Comparison of ENCODE assay signal across 1 cellular context in genomic region chr2:174039551-174040416, GRCh38.
TF ChIP-seq lines count a peak whose summit lies in the region.

No MANE protein-coding gene starts in this region.

TF ChIP-seq in HepG2, 621 proteins besides CTCF, POLR2A, EP300 and RAD21 (continued from another document and continues in another):
- TF ChIP-seq THAP8 (CRISPR knock-in tag; IDR thresholded peaks at IDR 0.05; ENCODE audit: borderline replicate concordance) (no peak), ELF4 (CRISPR knock-in tag; IDR thresholded peaks at IDR 0.05; ENCODE audit: borderline replicate concordance) (no peak), XBP1 (CRISPR knock-in tag; IDR thresholded peaks at IDR 0.05) (no peak), DDIT3 (CRISPR knock-in tag; IDR thresholded peaks at IDR 0.05) (no peak), ZNF512B (CRISPR knock-in tag; IDR thresholded peaks at IDR 0.05; ENCODE audit: borderline replicate concordance) (peak; percentile 87; the same call in 1 of the 2 replicates), ZFP90 (CRISPR knock-in tag; IDR thresholded peaks at IDR 0.05; ENCODE audit: borderline replicate concordance) (no peak), ZNF773 (CRISPR knock-in tag; IDR thresholded peaks at IDR 0.05; ENCODE audit: borderline replicate concordance) (no peak), PCBP1 (IDR thresholded peaks at IDR 0.05; ENCODE audit: borderline replicate concordance, low read depth, low read length) (no peak), ZNF788 (CRISPR knock-in tag; IDR thresholded peaks at IDR 0.05; ENCODE audit: borderline replicate concordance) (peak; percentile 43; the same call in 1 of the 2 replicates), SMYD3 (CRISPR knock-in tag; IDR thresholded peaks at IDR 0.05) (no peak), GATA4 (IDR thresholded peaks at IDR 0.05; ENCODE audit: borderline replicate concordance, low read depth) (no peak), GABPA (IDR thresholded peaks at IDR 0.05; ENCODE audit: low read depth, low read length) (peak; percentile 19; the same call in 1 of the 2 replicates), GABPA (CRISPR knock-in tag; IDR thresholded peaks at IDR 0.05; ENCODE audit: low read depth) (peak; percentile 83), BRF2 (CRISPR knock-in tag; IDR thresholded peaks at IDR 0.05) (0 out of 2 replicates have a peak, but pooled peaks have one; percentile 52), ZNF775 (CRISPR knock-in tag; IDR thresholded peaks at IDR 0.05; ENCODE audit: borderline replicate concordance) (no peak), SMAD9 (CRISPR knock-in tag; IDR thresholded peaks at IDR 0.05) (no peak), ZBTB33 (CRISPR knock-in tag; IDR thresholded peaks at IDR 0.05) (0 out of 2 replicates have a peak, but pooled peaks have one; percentile 7), ZNF83 (CRISPR knock-in tag; IDR thresholded peaks at IDR 0.05; ENCODE audit: borderline replicate concordance) (no peak), YEATS4 (CRISPR knock-in tag; IDR thresholded peaks at IDR 0.05; ENCODE audit: borderline replicate concordance) (no peak), ELF3 (CRISPR knock-in tag; IDR thresholded peaks at IDR 0.05) (peak; percentile 85), ZNF350 (CRISPR knock-in tag; IDR thresholded peaks at IDR 0.05; ENCODE audit: borderline replicate concordance, low read depth) (peak; percentile 47; the same call in 1 of the 2 replicates), ZNF451 (CRISPR knock-in tag; IDR thresholded peaks at IDR 0.05) (no peak), ZNF768 (CRISPR knock-in tag; IDR thresholded peaks at IDR 0.05) (peak; percentile 95), BCL3 (CRISPR knock-in tag; IDR thresholded peaks at IDR 0.05) (peak; percentile 76; the same call in 1 of the 2 replicates), ZBTB21 (CRISPR knock-in tag; IDR thresholded peaks at IDR 0.05) (peak; percentile 61; the same call in 1 of the 2 replicates), ZNF547 (CRISPR knock-in tag; IDR thresholded peaks at IDR 0.05) (peak; percentile 36; the same call in 1 of the 2 replicates), ZUFSP (CRISPR knock-in tag; IDR thresholded peaks at IDR 0.05; ENCODE audit: borderline replicate concordance) (no peak), NR2F1 (CRISPR knock-in tag; IDR thresholded peaks at IDR 0.05) (0 out of 4 replicates have a peak, but pooled peaks of 1 of the 2 experiments have one; percentile 21), ZNF124 (CRISPR knock-in tag; IDR thresholded peaks at IDR 0.05) (0 out of 2 replicates have a peak, but pooled peaks have one; percentile 39), SP5 (CRISPR knock-in tag; IDR thresholded peaks at IDR 0.05; ENCODE audit: borderline replicate concordance, low read depth) (no peak), MAFK (conservative IDR thresholded peaks at IDR 0.05 in 1 of 2, IDR thresholded peaks at IDR 0.05 in 1 of 2; ENCODE audit: low read length in 2 of 2) (no peak), EEA1 (CRISPR knock-in tag; IDR thresholded peaks at IDR 0.05; ENCODE audit: borderline replicate concordance) (no peak), ZFP36 (IDR thresholded peaks at IDR 0.05; ENCODE audit: borderline replicate concordance, low read depth, low read length, partially characterized antibody) (no peak), HOXA9 (CRISPR knock-in tag; IDR thresholded peaks at IDR 0.05; ENCODE audit: borderline replicate concordance) (no peak), RFX3 (CRISPR knock-in tag; IDR thresholded peaks at IDR 0.05) (0 out of 2 replicates have a peak, but pooled peaks have one; percentile 16), ZNF629 (CRISPR knock-in tag; conservative IDR thresholded peaks at IDR 0.05) (peak; percentile 99), ZBTB2 (CRISPR knock-in tag; IDR thresholded peaks at IDR 0.05; ENCODE audit: low read depth) (no peak), PRDM10 (CRISPR knock-in tag; IDR thresholded peaks at IDR 0.05; ENCODE audit: low read depth) (0 out of 2 replicates have a peak, but pooled peaks have one; percentile 31), CREM (IDR thresholded peaks at IDR 0.05) (peak; percentile 35; the same call in 1 of the 2 replicates), CREM (CRISPR knock-in tag; IDR thresholded peaks at IDR 0.05) (no peak), ZNF619 (CRISPR knock-in tag; IDR thresholded peaks at IDR 0.05) (peak; percentile 69), ZNF251 (CRISPR knock-in tag; IDR thresholded peaks at IDR 0.05) (no peak), GPN1 (CRISPR knock-in tag; IDR thresholded peaks at IDR 0.05; ENCODE audit: borderline replicate concordance) (no peak), RBAK (CRISPR knock-in tag; IDR thresholded peaks at IDR 0.05) (no peak; the same call in 1 of the 2 replicates), ZNF891 (CRISPR knock-in tag; IDR thresholded peaks at IDR 0.05) (no peak), GABPB1 (CRISPR knock-in tag; IDR thresholded peaks at IDR 0.05) (peak; percentile 55; the same call in 1 of the 2 replicates), ZSCAN22 (CRISPR knock-in tag; IDR thresholded peaks at IDR 0.05) (no peak), CREB3 (CRISPR knock-in tag; IDR thresholded peaks at IDR 0.05) (no peak), ETV5 (CRISPR knock-in tag; IDR thresholded peaks at IDR 0.05; ENCODE audit: borderline replicate concordance) (peak; percentile 65), TARDBP (CRISPR knock-in tag; IDR thresholded peaks at IDR 0.05) (no peak), SALL2 (CRISPR knock-in tag; IDR thresholded peaks at IDR 0.05) (0 out of 2 replicates have a peak, but pooled peaks have one; percentile 27)
